ENCODE assay signal across 1 cellular context in the genomic region with DNA sequence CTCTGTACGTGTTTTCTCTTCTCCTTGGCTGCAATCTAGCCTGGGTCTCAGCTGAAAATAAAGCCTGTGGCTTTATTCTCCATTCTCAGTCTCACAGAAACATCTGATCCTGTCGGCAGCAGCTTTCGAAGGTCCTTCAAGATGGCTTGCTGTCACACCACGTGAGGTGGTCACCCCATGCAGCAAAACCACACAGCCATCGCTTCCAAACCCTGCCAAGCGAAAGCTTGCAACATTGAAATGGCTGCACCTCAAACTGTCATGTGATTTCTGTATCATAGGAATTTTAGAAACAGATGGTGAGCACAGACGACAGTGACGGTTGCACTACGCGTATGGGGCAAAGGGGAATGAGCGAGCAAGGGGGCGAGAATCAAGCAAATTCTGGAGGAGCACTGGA.
TF ChIP-seq lines count a peak whose summit lies in the region.

No MANE protein-coding gene starts in this region.

TF ChIP-seq in HepG2, 621 proteins besides CTCF, POLR2A, EP300 and RAD21 (continued from another document):
- TF ChIP-seq FOXO4 (CRISPR knock-in tag; conservative IDR thresholded peaks at IDR 0.05) (no peak), NFE2L2 (IDR thresholded peaks at IDR 0.05; ENCODE audit: low read length) (no peak), MAFK (conservative IDR thresholded peaks at IDR 0.05 in 1 of 2, IDR thresholded peaks at IDR 0.05 in 1 of 2; ENCODE audit: low read length in 2 of 2) (no peak), STAT6 (CRISPR knock-in tag; IDR thresholded peaks at IDR 0.05; ENCODE audit: borderline replicate concordance) (no peak), POGZ (CRISPR knock-in tag; IDR thresholded peaks at IDR 0.05) (no peak)
